In the genomic region with DNA sequence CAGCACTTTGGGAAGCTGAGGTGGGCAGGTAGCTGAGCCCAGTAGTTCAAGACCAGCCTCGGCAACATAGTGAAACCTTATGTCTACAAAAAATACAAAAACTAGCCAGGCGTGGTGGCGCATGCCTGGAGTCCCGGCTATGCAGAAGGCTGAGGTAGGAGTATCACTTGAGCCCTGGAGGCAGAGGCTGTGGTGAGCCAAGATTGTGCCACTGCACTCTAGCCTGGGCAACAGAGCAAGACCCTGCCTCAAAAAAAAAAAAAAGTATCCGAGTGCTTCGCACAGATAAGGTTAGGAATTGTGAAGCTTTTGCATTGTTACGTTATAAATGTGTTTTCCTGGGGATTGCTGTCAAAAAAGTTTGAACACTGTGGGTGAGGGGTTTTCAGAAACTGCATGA, we compare ENCODE assay signal across 17 cellular contexts. TPM values are rescaled to one million over a fixed set of nuclear protein-coding genes. Genes with fewer than 3 reads are reported as not detected.
DNase-seq lines count a peak whose midpoint lies in the region; ATAC-seq and TF ChIP-seq lines count a peak whose summit lies in the region.
"Had no signal": no experiment of that assay in that cellular context is flagged by ENCODE, and none has a peak within 500 bp of the region (broad histone marks: within the 10 kb centered on the region; RNA-seq: fewer than 3 reads in every experiment).

No MANE protein-coding gene starts in this region.

- no peak overlapping the region for H3K4me3 Mint-ChIP-seq in activated CD8-positive, alpha-beta memory T cell treated with anti-CD3 and anti-CD28 coated beads, Interleukin-2, amount 10 ng/mL, durations not matched to agents 7 days and 5 days
- H3K4me3 Mint-ChIP-seq in activated T-helper 2 cell treated with anti-CD3 and anti-CD28 coated beads, Interferon-gamma antibody, Interleukin-2, Interleukin-4, amounts not matched to agents 10 μg/mL and 5 μg/mL and 100 μg/mL, durations not matched to agents 14 hours and 24 hours and 36 hours (ENCODE audit: low read depth): no peak overlapping the region

- peak overlapping the region; percentile 41 for H3K27ac Mint-ChIP-seq in activated CD8-positive, alpha-beta memory T cell treated with anti-CD3 and anti-CD28 coated beads, Interleukin-2, amount 10 ng/mL, durations not matched to agents 7 days and 5 days
- peak overlapping the region; percentile 6 for H3K27ac Mint-ChIP-seq in activated T-helper 2 cell treated with anti-CD3 and anti-CD28 coated beads, Interferon-gamma antibody, Interleukin-2, Interleukin-4, amounts not matched to agents 10 μg/mL and 5 μg/mL and 100 μg/mL, durations not matched to agents 14 hours and 24 hours and 36 hours

- peak overlapping the region; percentile 99 for H3K27ac ChIP-seq in neutrophil
- H3K27ac ChIP-seq: parathyroid adenoma, upper lobe of right lung had no signal

- H3K27me3 ChIP-seq in H7 (ENCODE audit: control insufficient read depth, insufficient read depth, low read length) (peaks cover 6% of the 10 kb centered on the region), neutrophil (no peaks in the 10 kb centered on the region)
- H3K27me3 ChIP-seq: adrenal gland, upper lobe of right lung had no signal

- H3K36me3 Mint-ChIP-seq in activated CD8-positive, alpha-beta memory T cell treated with anti-CD3 and anti-CD28 coated beads, Interleukin-2, amount 10 ng/mL, durations not matched to agents 7 days and 5 days: peaks cover 19% of the 10 kb centered on the region
- H3K36me3 Mint-ChIP-seq in activated T-helper 2 cell treated with anti-CD3 and anti-CD28 coated beads, Interferon-gamma antibody, Interleukin-2, Interleukin-4, amounts not matched to agents 10 μg/mL and 5 μg/mL and 100 μg/mL, durations not matched to agents 14 hours and 24 hours and 36 hours (ENCODE audit: low read depth): peaks cover 47% of the 10 kb centered on the region

- intact Hi-C loops in activated T-helper 2 cell treated with anti-CD3 and anti-CD28 coated beads, Interferon-gamma antibody, Interleukin-2, Interleukin-4, amounts not matched to agents 10 μg/mL and 5 μg/mL and 100 μg/mL, durations not matched to agents 14 hours and 24 hours and 36 hours (cut with micrococcal nuclease): loop anchor here (10.0 kb wide), 1 partner anchor 851 kb away; the partner anchor contains the start of genes TUBA4A and TUBA4B

- H3K4me3 ChIP-seq in H7 (ENCODE audit: insufficient read depth, low read depth, low read length): no peak overlapping the region
- peak overlapping the region; percentile 12 to 32 for H3K4me3 ChIP-seq in neutrophil (ENCODE audit: low read depth in 1 of 2, low read length in 1 of 2)
- H3K4me3 ChIP-seq: adrenal gland, skin epidermis, upper lobe of right lung had no signal

- H3K4me1 ChIP-seq in neutrophil (ENCODE audit: control insufficient read depth in 1 of 2, insufficient read depth in 1 of 2, low read depth in 1 of 2, low read length in 1 of 2): peaks cover 72 to 75% of the 10 kb centered on the region in 2 experiments

- no peak for TF ChIP-seq CTCF in neutrophil (IDR thresholded peaks at IDR 0.05)

- H3K4me1 Mint-ChIP-seq in activated CD8-positive, alpha-beta memory T cell treated with anti-CD3 and anti-CD28 coated beads, Interleukin-2, amount 10 ng/mL, durations not matched to agents 7 days and 5 days: peaks cover 60% of the 10 kb centered on the region
- H3K4me1 Mint-ChIP-seq in activated T-helper 2 cell treated with anti-CD3 and anti-CD28 coated beads, Interferon-gamma antibody, Interleukin-2, Interleukin-4, amounts not matched to agents 10 μg/mL and 5 μg/mL and 100 μg/mL, durations not matched to agents 14 hours and 24 hours and 36 hours (ENCODE audit: low read depth): peaks cover 36% of the 10 kb centered on the region

- no peaks in the 10 kb centered on the region for H3K27me3 Mint-ChIP-seq in activated CD8-positive, alpha-beta memory T cell treated with anti-CD3 and anti-CD28 coated beads, Interleukin-2, amount 10 ng/mL, durations not matched to agents 7 days and 5 days
- no peaks in the 10 kb centered on the region for H3K27me3 Mint-ChIP-seq in activated T-helper 2 cell treated with anti-CD3 and anti-CD28 coated beads, Interferon-gamma antibody, Interleukin-2, Interleukin-4, amounts not matched to agents 10 μg/mL and 5 μg/mL and 100 μg/mL, durations not matched to agents 14 hours and 24 hours and 36 hours (ENCODE audit: low read depth)

- H3K9me3 Mint-ChIP-seq in activated CD8-positive, alpha-beta memory T cell treated with anti-CD3 and anti-CD28 coated beads, Interleukin-2, amount 10 ng/mL, durations not matched to agents 7 days and 5 days (ENCODE audit: low read depth): no peaks in the 10 kb centered on the region
- H3K9me3 Mint-ChIP-seq in activated T-helper 2 cell treated with anti-CD3 and anti-CD28 coated beads, Interferon-gamma antibody, Interleukin-2, Interleukin-4, amounts not matched to agents 10 μg/mL and 5 μg/mL and 100 μg/mL, durations not matched to agents 14 hours and 24 hours and 36 hours: no peaks in the 10 kb centered on the region

- H3K36me3 ChIP-seq in H7 (replicated peaks; ENCODE audit: control insufficient read depth, insufficient read depth, low read length) (peaks cover 4% of the 10 kb centered on the region), neutrophil (peaks cover 46% of the 10 kb centered on the region)

- no peak for ATAC-seq in activated CD8-positive, alpha-beta memory T cell treated with anti-CD3 and anti-CD28 coated beads, Interleukin-2, amount 10 ng/mL, durations not matched to agents 7 days and 5 days
- no peak for ATAC-seq in HG03469 (IDR thresholded peaks at IDR 0.05; ENCODE audit: unreplicated experiment)
- ATAC-seq: upper lobe of right lung had no signal

- CTCF ChIA-PET in activated CD8-positive, alpha-beta memory T cell treated with anti-CD3 and anti-CD28 coated beads, Interleukin-2, amount 10 ng/mL, durations not matched to agents 7 days and 5 days (lab: Charles Lee): interaction anchor here (0.9 to 1.7 kb wide), 2 partner anchors 113 to 132 kb away, joined by 3 to 5 read pairs; no protein-coding TSS in a partner anchor

- no peaks in the 10 kb centered on the region for H3K9me3 ChIP-seq in neutrophil
- H3K9me3 ChIP-seq: adrenal gland, upper lobe of right lung had no signal

- in situ Hi-C loops in KBM-7 (cut with MboI; ENCODE audit: low pct_unique_long_range_greater_than_20kb, low sequenced_read_pairs): no loop called here

- DNase-seq in activated CD8-positive, alpha-beta memory T cell treated with anti-CD3 and anti-CD28 coated beads, Interleukin-2, amount 10 ng/mL, durations not matched to agents 7 days and 5 days: no peak
- DNase-seq in activated CD8-positive, alpha-beta memory T cell treated with anti-CD3 and anti-CD28 coated beads, Interleukin-2, amount 50 U/mL, for 4 hours: no peak
- DNase-seq in H7 (peak; percentile 9), GM03348 (ENCODE audit: low spot score) (no peak), KBM-7 (no peak)
- DNase-seq in activated T-helper 2 cell treated with anti-CD3 and anti-CD28 coated beads, Interferon-gamma antibody, Interleukin-2, Interleukin-4, amounts not matched to agents 10 μg/mL and 5 μg/mL and 100 μg/mL, durations not matched to agents 14 hours and 24 hours and 36 hours (ENCODE audit: low spot score): no peak
- DNase-seq: activated CD4-positive, CD25-positive, alpha-beta regulatory T cell; KG1; NCI-H1105 treated with DMSO at 0.1 percent for 48 hours; NCI-H82; upper lobe of right lung had no signal

RNA-seq across cellular contexts. Expression of gene CTDSP1, which starts 4.1 kb away (rescaled TPM):
- 100 to 1,000 TPM; 149 to 152 TPM for total RNA-seq in activated CD8-positive, alpha-beta memory T cell treated with anti-CD3 and anti-CD28 coated beads, Interleukin-2, amount 10 ng/mL, durations not matched to agents 7 days and 5 days
- total RNA-seq in H7 (2014; rRNA removed; shearing (Covaris generic)): 25.4 and 29.9 TPM in 2 replicates
- total RNA-seq in activated T-helper 2 cell treated with anti-CD3 and anti-CD28 coated beads, Interferon-gamma antibody, Interleukin-2, Interleukin-4, amounts not matched to agents 10 μg/mL and 5 μg/mL and 100 μg/mL, durations not matched to agents 14 hours and 24 hours and 36 hours: 114 and 115 TPM in 2 replicates

RNA-seq across cellular contexts. Expression of gene VIL1, which starts 15.1 kb away (rescaled TPM):
- total RNA-seq in activated CD8-positive, alpha-beta memory T cell treated with anti-CD3 and anti-CD28 coated beads, Interleukin-2, amount 10 ng/mL, durations not matched to agents 7 days and 5 days: under 1 TPM in 1 of 2 experiments, not detected in 1; 0.73 TPM
- total RNA-seq in H7 (2014; rRNA removed; shearing (Covaris generic)): 0.07 and 3.0 TPM in 2 replicates
- total RNA-seq in activated T-helper 2 cell treated with anti-CD3 and anti-CD28 coated beads, Interferon-gamma antibody, Interleukin-2, Interleukin-4, amounts not matched to agents 10 μg/mL and 5 μg/mL and 100 μg/mL, durations not matched to agents 14 hours and 24 hours and 36 hours: not detected in 2 replicates
- total RNA-seq: endothelial cell of umbilical vein, upper lobe of right lung had no signal

RNA-seq across cellular contexts. Expression of gene SLC11A1, which starts 21.7 kb away (rescaled TPM):
- total RNA-seq in activated CD8-positive, alpha-beta memory T cell treated with anti-CD3 and anti-CD28 coated beads, Interleukin-2, amount 10 ng/mL, durations not matched to agents 7 days and 5 days: under 1 TPM; 0.18 to 0.35 TPM
- not detected in 2 replicates for total RNA-seq in H7 (2014; rRNA removed; shearing (Covaris generic))
- total RNA-seq in activated T-helper 2 cell treated with anti-CD3 and anti-CD28 coated beads, Interferon-gamma antibody, Interleukin-2, Interleukin-4, amounts not matched to agents 10 μg/mL and 5 μg/mL and 100 μg/mL, durations not matched to agents 14 hours and 24 hours and 36 hours: 0.18 and 0.21 TPM in 2 replicates
- total RNA-seq: endothelial cell of umbilical vein had no signal

RNA-seq across cellular contexts. Expression of gene CATIP, which starts 47.2 kb away (rescaled TPM):
- not detected for total RNA-seq in activated CD8-positive, alpha-beta memory T cell treated with anti-CD3 and anti-CD28 coated beads, Interleukin-2, amount 10 ng/mL, durations not matched to agents 7 days and 5 days
- 0.76 TPM in 1 of 2 replicates, not detected in the other for total RNA-seq in H7 (2014; rRNA removed; shearing (Covaris generic))
- not detected in 2 replicates for total RNA-seq in activated T-helper 2 cell treated with anti-CD3 and anti-CD28 coated beads, Interferon-gamma antibody, Interleukin-2, Interleukin-4, amounts not matched to agents 10 μg/mL and 5 μg/mL and 100 μg/mL, durations not matched to agents 14 hours and 24 hours and 36 hours
- total RNA-seq: endothelial cell of umbilical vein had no signal
